In genomic region chr2:27829791-27830190, GRCh38 we compare ENCODE assay signal across 20 cellular contexts.
"Had no signal": no experiment of that assay in that cellular context is flagged by ENCODE, and none has a peak within 500 bp of the region (broad histone marks: within the 10 kb centered on the region; RNA-seq: fewer than 3 reads in every experiment).

No MANE protein-coding gene starts in this region.

- H3K4me3 Mint-ChIP-seq: activated CD4-positive, alpha-beta T cell treated with anti-CD3 and anti-CD28 coated beads, Interleukin-2, amount 10 ng/mL, durations not matched to agents 7 days and 5 days; activated naive CD4-positive, alpha-beta T cell treated with anti-CD3 and anti-CD28 coated beads for 36 hours; activated T-cell treated with anti-CD3 and anti-CD28 coated beads, Interleukin-2, amount 50 U/mL, for 4 hours; central memory CD8-positive, alpha-beta T cell; immature natural killer cell; nephron progenitor cell; stimulated activated memory B cell treated with anti-CD40 and anti-IgM and Interleukin-4, amounts not matched to agents 10 μg/mL and 1 μg/mL and 100 μg/mL, for 72 hours had no signal

- ATAC-seq: activated T-cell treated with anti-CD3 and anti-CD28 coated beads, Interleukin-2, amount 50 U/mL, for 4 hours; gastrocnemius medialis; stimulated activated memory B cell treated with anti-CD40 and anti-IgM and Interleukin-4, amounts not matched to agents 10 μg/mL and 1 μg/mL and 100 μg/mL, for 72 hours had no signal

- H3K27ac Mint-ChIP-seq: activated CD4-positive, alpha-beta T cell treated with anti-CD3 and anti-CD28 coated beads, Interleukin-2, amount 10 ng/mL, durations not matched to agents 7 days and 5 days; activated naive CD4-positive, alpha-beta T cell treated with anti-CD3 and anti-CD28 coated beads for 36 hours; immature natural killer cell; nephron progenitor cell; stimulated activated memory B cell treated with anti-CD40 and anti-IgM and Interleukin-4, amounts not matched to agents 10 μg/mL and 1 μg/mL and 100 μg/mL, for 72 hours had no signal

- H3K4me1 Mint-ChIP-seq: activated CD4-positive, alpha-beta T cell treated with anti-CD3 and anti-CD28 coated beads, Interleukin-2, amount 10 ng/mL, durations not matched to agents 7 days and 5 days; central memory CD8-positive, alpha-beta T cell; immature natural killer cell; nephron progenitor cell; stimulated activated memory B cell treated with anti-CD40 and anti-IgM and Interleukin-4, amounts not matched to agents 10 μg/mL and 1 μg/mL and 100 μg/mL, for 72 hours had no signal

- H3K27me3 Mint-ChIP-seq: central memory CD8-positive, alpha-beta T cell; stimulated activated memory B cell treated with anti-CD40 and anti-IgM and Interleukin-4, amounts not matched to agents 10 μg/mL and 1 μg/mL and 100 μg/mL, for 72 hours had no signal

- DNase-seq: activated CD4-positive, alpha-beta T cell treated with anti-CD3 and anti-CD28 coated beads, Interleukin-2, amount 10 ng/mL, durations not matched to agents 7 days and 5 days; activated CD8-positive, alpha-beta memory T cell treated with anti-CD3 and anti-CD28 coated beads, Interleukin-2, amount 50 U/mL, for 4 hours; activated naive CD4-positive, alpha-beta T cell treated with anti-CD3 and anti-CD28 coated beads for 36 hours; activated T-cell treated with anti-CD3 and anti-CD28 coated beads, Interleukin-2, amount 50 U/mL, for 4 hours; brain microvascular endothelial cell; effector CD4-positive, alpha-beta T cell; gastrocnemius medialis; head of caudate nucleus; immature natural killer cell; kidney glomerular epithelial cell; left ventricle myocardium inferior; mammary epithelial cell; midbrain; nephron progenitor cell; nucleus accumbens; posterior cingulate gyrus; spleen; stimulated activated CD4-positive, alpha-beta T cell treated with anti-CD3 and anti-CD28 coated beads, Interleukin-4, amount 100 ng/mL, for 4 hours had no signal

- H3K9me3 Mint-ChIP-seq: activated naive CD4-positive, alpha-beta T cell treated with anti-CD3 and anti-CD28 coated beads for 36 hours; central memory CD8-positive, alpha-beta T cell; stimulated activated memory B cell treated with anti-CD40 and anti-IgM and Interleukin-4, amounts not matched to agents 10 μg/mL and 1 μg/mL and 100 μg/mL, for 72 hours had no signal
